ENCODE assay signal across 8 cellular contexts in the genomic region with DNA sequence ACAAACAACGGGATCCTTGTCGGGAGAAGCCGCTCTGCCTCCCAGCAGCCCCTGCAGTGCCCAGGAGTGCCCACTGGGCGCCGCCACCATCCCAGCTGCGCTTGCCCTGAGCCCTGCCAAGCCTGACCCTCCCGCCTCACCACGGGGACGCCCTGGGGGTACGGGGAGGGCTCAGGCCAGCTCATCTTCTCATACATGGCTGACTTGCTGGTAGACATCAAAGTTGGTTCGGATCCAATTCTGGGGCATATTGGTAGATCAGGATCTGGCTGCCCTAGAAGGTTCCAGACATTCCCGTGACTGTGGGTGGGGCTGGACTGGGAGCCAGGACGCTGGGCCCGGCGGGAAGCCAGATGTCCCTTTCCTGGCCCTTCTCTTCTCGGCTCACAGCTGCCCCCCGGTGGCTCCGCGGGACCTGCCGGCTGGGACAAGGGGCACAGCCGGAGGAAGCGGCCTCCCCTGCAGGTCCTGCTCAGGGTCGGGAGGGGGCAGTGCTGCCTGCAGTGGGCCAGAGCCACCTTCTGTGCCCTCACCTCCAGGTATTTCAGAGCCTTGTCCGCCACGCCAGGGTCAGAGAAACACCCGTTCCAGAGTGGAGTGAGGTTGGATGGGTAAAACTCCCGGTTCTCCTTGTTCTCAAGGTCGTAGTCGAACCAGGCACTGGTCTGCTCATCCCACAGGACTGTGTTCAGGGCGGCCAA. TPM values are rescaled to one million over a fixed set of nuclear protein-coding genes. Genes with fewer than 3 reads are reported as not detected.
DNase-seq lines count a peak whose midpoint lies in the region; ATAC-seq and TF ChIP-seq lines count a peak whose summit lies in the region.

No MANE protein-coding gene starts in this region.

- H3K4me3 Mint-ChIP-seq in activated naive CD8-positive, alpha-beta T cell = peak overlapping the region; percentile 69
- peak overlapping the region; percentile 83 for H3K4me3 Mint-ChIP-seq in glutamatergic neuron (ENCODE audit: unreplicated experiment)

- no peaks in the 10 kb centered on the region for H3K27me3 Mint-ChIP-seq in activated naive CD8-positive, alpha-beta T cell
- peaks cover 17% of the 10 kb centered on the region for H3K27me3 Mint-ChIP-seq in glutamatergic neuron (ENCODE audit: unreplicated experiment)

- TF ChIP-seq CTCF in HEK293 (tag by site-specific recombination; IDR thresholded peaks at IDR 0.05) (peak; percentile 97), glutamatergic neuron (IDR thresholded peaks at IDR 0.05; ENCODE audit: partially characterized antibody, unreplicated experiment) (peak; percentile 85), osteoblast (IDR thresholded peaks at IDR 0.05; ENCODE audit: extremely low read depth, low read depth, low read length) (peak; percentile 76)

- H3K4me3 ChIP-seq in HEK293 (ENCODE audit: low read depth, low read length) (peak overlapping the region; percentile 49), osteoblast (ENCODE audit: insufficient read depth, low read length) (peak overlapping the region; percentile 62)

- H3K4me1 Mint-ChIP-seq in activated naive CD8-positive, alpha-beta T cell (ENCODE audit: low read depth) = peaks cover 42% of the 10 kb centered on the region
- H3K4me1 Mint-ChIP-seq in glutamatergic neuron (ENCODE audit: low read depth, unreplicated experiment) = peaks cover 3% of the 10 kb centered on the region

- H3K79me2 ChIP-seq in osteoblast (ENCODE audit: insufficient read depth, low read length) = no peaks in the 10 kb centered on the region

- H4K20me1 ChIP-seq in osteoblast (ENCODE audit: insufficient read depth, low read length) = no peaks in the 10 kb centered on the region

- CTCF ChIA-PET in HEK293 (lab: Yijun Ruan, JAX) = interaction anchor here (0.5 to 3.4 kb wide), 66 partner anchors 9 to 552 kb away, joined by 3 to 22 read pairs (median 4); partner anchors contain the start of genes DDX6 and DPAGT1

- peak overlapping the region; percentile 77 for H2AFZ ChIP-seq in osteoblast (ENCODE audit: low read length)

- H3K9me3 ChIP-seq in HEK293 (ENCODE audit: control insufficient read depth, insufficient read depth, low read depth, low read length) = no peaks in the 10 kb centered on the region
- H3K9me3 ChIP-seq in osteoblast (ENCODE audit: low read depth, low read length) = no peaks in the 10 kb centered on the region

- peak; percentile 95 for ATAC-seq in SK-N-SH treated with all-trans-retinoic acid at 6 μM for 48 hours

- no peaks in the 10 kb centered on the region for H3K4me1 ChIP-seq in HEK293 (ENCODE audit: control insufficient read depth, insufficient read depth, low read length)
- peaks cover 11% of the 10 kb centered on the region for H3K4me1 ChIP-seq in osteoblast (ENCODE audit: insufficient read depth, low read length)

- H3K36me3 ChIP-seq in HEK293 (ENCODE audit: control insufficient read depth in 2 of 2, insufficient read depth in 1 of 2, low read length in 2 of 2) = no peaks in the 10 kb centered on the region
- H3K36me3 ChIP-seq in osteoblast (ENCODE audit: insufficient read depth, low read length) = no peaks in the 10 kb centered on the region

- peak overlapping the region; percentile 34 for H3K27ac Mint-ChIP-seq in activated naive CD8-positive, alpha-beta T cell
- H3K27ac Mint-ChIP-seq in glutamatergic neuron (ENCODE audit: unreplicated experiment) = peak overlapping the region; percentile 92

- H3K27ac ChIP-seq in HEK293 (ENCODE audit: extremely low read depth, low read depth, low read length) (no peak overlapping the region; the same call in 1 of the 2 replicates), osteoblast (ENCODE audit: low read depth, low read length) (no peak overlapping the region), temporal lobe (ENCODE audit: low read depth, low read length) (peak overlapping the region; percentile 95)

- POLR2A ChIA-PET in HEK293 (lab: Yijun Ruan, JAX) = interaction anchor here (0.6 to 1.3 kb wide), 6 partner anchors 9 to 326 kb away, joined by 3 to 15 read pairs (median 4); partner anchors contain the start of gene DDX6

- H3K4me2 ChIP-seq in osteoblast (ENCODE audit: insufficient read depth, low read length) = peak overlapping the region; percentile 84

- no peaks in the 10 kb centered on the region for H3K36me3 Mint-ChIP-seq in activated naive CD8-positive, alpha-beta T cell
- H3K36me3 Mint-ChIP-seq in glutamatergic neuron (ENCODE audit: unreplicated experiment) = no peaks in the 10 kb centered on the region

- H3K9me3 Mint-ChIP-seq in activated naive CD8-positive, alpha-beta T cell (ENCODE audit: low read depth) = no peaks in the 10 kb centered on the region
- H3K9me3 Mint-ChIP-seq in glutamatergic neuron (ENCODE audit: unreplicated experiment) = peaks cover 11% of the 10 kb centered on the region

- DNase-seq in ELR (ENCODE audit: low read depth) (peak; percentile 87), MV-4-11 (lab: John Stamatoyannopoulos, UW) (peak; percentile 83), glutamatergic neuron (peak; percentile 96), osteoblast (ENCODE audit: insufficient read length, low spot score, missing footprints) (peak; percentile 98)

- H3K27me3 ChIP-seq in osteoblast (ENCODE audit: insufficient read depth, low read length) = peaks cover 2% of the 10 kb centered on the region

TF ChIP-seq in HEK293, 187 proteins besides CTCF, POLR2A, EP300 and RAD21 (continues in another document):
- TF ChIP-seq ZNF266 (tag by site-specific recombination; IDR thresholded peaks at IDR 0.05; ENCODE audit: low read depth) = no peak
- TF ChIP-seq TRIM28 (IDR thresholded peaks at IDR 0.05; ENCODE audit: borderline replicate concordance, low read length) = peak; percentile 40; the same call in 1 of the 2 replicates
- TF ChIP-seq, protein P1, sequence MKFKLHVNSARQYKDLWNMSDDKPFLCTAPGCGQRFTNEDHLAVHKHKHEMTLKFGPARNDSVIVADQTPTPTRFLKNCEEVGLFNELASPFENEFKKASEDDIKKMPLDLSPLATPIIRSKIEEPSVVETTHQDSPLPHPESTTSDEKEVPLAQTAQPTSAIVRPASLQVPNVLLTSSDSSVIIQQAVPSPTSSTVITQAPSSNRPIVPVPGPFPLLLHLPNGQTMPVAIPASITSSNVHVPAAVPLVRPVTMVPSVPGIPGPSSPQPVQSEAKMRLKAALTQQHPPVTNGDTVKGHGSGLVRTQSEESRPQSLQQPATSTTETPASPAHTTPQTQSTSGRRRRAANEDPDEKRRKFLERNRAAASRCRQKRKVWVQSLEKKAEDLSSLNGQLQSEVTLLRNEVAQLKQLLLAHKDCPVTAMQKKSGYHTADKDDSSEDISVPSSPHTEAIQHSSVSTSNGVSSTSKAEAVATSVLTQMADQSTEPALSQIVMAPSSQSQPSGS (tag by site-specific recombination; IDR thresholded peaks at IDR 0.05; ENCODE audit: low read depth) = no peak
- peak; percentile 75 for TF ChIP-seq ZBTB17 (tag by site-specific recombination; IDR thresholded peaks at IDR 0.05)
- TF ChIP-seq ZBTB48 (tag by site-specific recombination; IDR thresholded peaks at IDR 0.05) = peak; percentile 71
- TF ChIP-seq ZNF133 (tag by site-specific recombination; IDR thresholded peaks at IDR 0.05) = no peak
- 0 out of 2 replicates have a peak, but pooled peaks have one; percentile 65 for TF ChIP-seq ZNF561 (tag by site-specific recombination; IDR thresholded peaks at IDR 0.05; ENCODE audit: borderline replicate concordance)
- TF ChIP-seq ZNF777 (tag by site-specific recombination; IDR thresholded peaks at IDR 0.05; ENCODE audit: borderline replicate concordance) = 0 out of 2 replicates have a peak, but pooled peaks have one; percentile 30
- peak; percentile 31; the same call in 1 of the 2 replicates for TF ChIP-seq WT1 (tag by site-specific recombination; IDR thresholded peaks at IDR 0.05)

TF ChIP-seq in SK-N-SH treated with all-trans-retinoic acid at 6 μM for 48 hours, 23 proteins besides CTCF, POLR2A, EP300 and RAD21 (continues in another document):
- TF ChIP-seq ZNF565 (CRISPR knock-in tag; conservative IDR thresholded peaks at IDR 0.05; ENCODE audit: low read depth) = no peak
- peak; percentile 84 for TF ChIP-seq TCF4 (CRISPR knock-in tag; IDR thresholded peaks at IDR 0.05; ENCODE audit: borderline replicate concordance)
- no peak for TF ChIP-seq PPARA (CRISPR knock-in tag; IDR thresholded peaks at IDR 0.05; ENCODE audit: borderline replicate concordance)
- no peak for TF ChIP-seq ZNF70 (CRISPR knock-in tag; IDR thresholded peaks at IDR 0.05)
- TF ChIP-seq ZNF8 (CRISPR knock-in tag; IDR thresholded peaks at IDR 0.05) = no peak
- no peak; the same call in 1 of the 2 replicates for TF ChIP-seq SNAI2 (CRISPR knock-in tag; IDR thresholded peaks at IDR 0.05)
- TF ChIP-seq POU6F1 (CRISPR knock-in tag; IDR thresholded peaks at IDR 0.05; ENCODE audit: borderline replicate concordance, low read depth) = no peak
- TF ChIP-seq CREB5 (CRISPR knock-in tag; IDR thresholded peaks at IDR 0.05; ENCODE audit: low read depth) = no peak
- TF ChIP-seq RARB (CRISPR knock-in tag; IDR thresholded peaks at IDR 0.05) = no peak
- TF ChIP-seq CSDC2 (CRISPR knock-in tag; IDR thresholded peaks at IDR 0.05) = no peak

RNA-seq across cellular contexts. Expression of gene TREH, which starts 10.6 kb away (rescaled TPM):
- not detected for total RNA-seq in glutamatergic neuron (ENCODE audit: unreplicated experiment)
- not detected in 2 replicates for total RNA-seq in osteoblast
- total RNA-seq in temporal lobe = not detected
